8 cellular contexts compared by ENCODE assay signal in the genomic region with DNA sequence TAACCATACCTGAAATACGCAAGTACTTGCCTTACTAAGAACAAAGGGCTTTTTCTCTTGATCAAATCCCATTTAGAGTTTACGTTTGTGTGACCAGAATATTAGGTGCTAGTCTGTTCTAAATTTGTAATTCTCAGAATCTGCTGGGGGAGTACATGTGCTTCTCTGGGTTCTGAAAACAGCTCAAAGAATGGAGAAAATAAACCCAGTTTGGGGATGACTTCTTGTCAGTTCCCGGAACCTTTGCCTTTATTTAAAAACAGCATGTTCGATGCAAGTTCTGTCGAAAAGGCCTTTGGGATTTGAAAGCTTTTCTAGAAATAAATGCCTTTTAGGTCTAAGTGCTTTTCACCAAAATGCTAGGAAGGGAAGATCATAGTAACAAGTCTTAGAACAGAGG.
DNase-seq lines count a peak whose midpoint lies in the region; ATAC-seq and TF ChIP-seq lines count a peak whose summit lies in the region.

No MANE protein-coding gene starts in this region.

- no peaks in the 10 kb centered on the region for H3K27me3 ChIP-seq in heart left ventricle
- no peaks in the 10 kb centered on the region for H3K27me3 ChIP-seq in aorta (ENCODE audit: control insufficient read depth in 1 of 2, insufficient read depth in 2 of 2, low read length in 1 of 2)

- H3K4me1 ChIP-seq in heart left ventricle = peaks cover 15 to 96% (median 67%) of the 10 kb centered on the region in 12 donors
- H3K4me1 ChIP-seq in aorta (ENCODE audit: control insufficient read depth in 1 of 2, insufficient read depth in 2 of 2, low read length in 2 of 2) = peaks cover 2 to 9% of the 10 kb centered on the region in 2 donors

- WGBS in heart left ventricle, 4 donors = 51 to 60% (median 58%) methylated on average over 5 of the region's 5 CpGs
- 8 to 14% methylated on average over 5 of the region's 5 CpGs for WGBS in aorta, 2 donors

- H3K4me3 Mint-ChIP-seq in naive B cell = peak overlapping the region; percentile 74 to 93 (median 80)

- peaks cover 0 to 11% (median 4%) of the 10 kb centered on the region in 7 donors for H3K9me3 Mint-ChIP-seq in naive B cell

- ATAC-seq in heart left ventricle = no peak
- no peak for ATAC-seq in naive B cell (ENCODE audit: low read depth in 2 of 2)
- ATAC-seq in aorta (ENCODE audit: low FRiP score) = peak; percentile 21
- ATAC-seq in GM21786 (IDR thresholded peaks at IDR 0.05; ENCODE audit: unreplicated experiment) = no peak
- ATAC-seq in HG02840 (IDR thresholded peaks at IDR 0.05; ENCODE audit: low FRiP score, unreplicated experiment) = no peak

- no peak for TF ChIP-seq CTCF in heart left ventricle (IDR thresholded peaks at IDR 0.05)

- TF ChIP-seq POLR2A in heart left ventricle (IDR thresholded peaks at IDR 0.05) = no peak

- no peaks in the 10 kb centered on the region for H3K9me3 ChIP-seq in heart left ventricle
- no peaks in the 10 kb centered on the region for H3K9me3 ChIP-seq in aorta (ENCODE audit: control insufficient read depth, low read length)

- H3K27ac ChIP-seq in heart left ventricle (peak overlapping the region; percentile 87 to 99 (median 96)), cingulate gyrus (ENCODE audit: low read depth, low read length) (peak overlapping the region; percentile 95), aorta (ENCODE audit: low read depth in 1 of 2, low read length in 2 of 2) (peak overlapping the region; percentile 72 to 93)

- intact Hi-C loops in heart left ventricle (cut with DNase I) = loop anchor here in 7 of 10 donors (5.0 to 10.0 kb wide), 6 partner anchors 34 to 151 kb away; no protein-coding TSS in a partner anchor
- intact Hi-C loops in cardiac septum (cut with DNase I) = loop anchor here (2.0 to 10.0 kb wide), 3 partner anchors 34 to 336 kb away; no protein-coding TSS in a partner anchor
- intact Hi-C loops in aorta (cut with DNase I) = loop anchor here (5.0 to 10.0 kb wide), 3 partner anchors 34 to 294 kb away; no protein-coding TSS in a partner anchor

- DNase-seq in heart left ventricle = no peak
- DNase-seq in cardiac septum (ENCODE audit: low spot score) = no peak
- DNase-seq in naive B cell = no peak
- DNase-seq in aorta = no peak
- DNase-seq in DMS79 (lab: John Stamatoyannopoulos, UW) = no peak

- H3K36me3 Mint-ChIP-seq in naive B cell = peaks cover 31 to 41% of the 10 kb centered on the region in 2 donors

- peaks cover 79 to 99% (median 91%) of the 10 kb centered on the region in 3 donors for H3K4me1 Mint-ChIP-seq in naive B cell

- H3K4me3 ChIP-seq in heart left ventricle (peak overlapping the region in 9 of 12 donors; percentile 61 to 75 (median 63)), aorta (ENCODE audit: low read length in 2 of 2) (peak overlapping the region in 1 of 2 donors; percentile 5)

- H3K36me3 ChIP-seq in heart left ventricle (peaks cover 0 to 22% (median 22%) of the 10 kb centered on the region in 9 donors), aorta (ENCODE audit: control insufficient read depth in 1 of 2, insufficient read depth in 2 of 2, low read length in 1 of 2) (peaks cover 3 to 4% of the 10 kb centered on the region in 2 donors)

- H3K27ac Mint-ChIP-seq in naive B cell = peak overlapping the region; percentile 42 to 97 (median 93)

- no peaks in the 10 kb centered on the region for H3K27me3 Mint-ChIP-seq in naive B cell
